ENCODE assay signal across 8 cellular contexts in the genomic region with DNA sequence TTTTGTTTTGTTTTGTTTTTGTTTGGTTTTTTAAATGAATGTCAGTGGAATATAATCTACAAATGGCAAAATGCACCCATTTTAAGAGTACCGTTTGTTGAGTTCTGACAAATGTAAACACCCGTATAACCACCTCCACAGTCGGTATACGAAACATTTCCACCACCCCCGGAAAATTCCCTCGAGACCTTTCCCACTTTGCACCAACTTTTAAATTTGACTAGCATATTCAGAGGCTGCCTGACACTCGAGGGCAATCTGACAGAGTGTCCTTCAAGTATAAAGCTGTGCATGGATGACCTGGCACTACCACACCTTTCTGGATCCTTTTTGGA. TPM values are rescaled to one million over a fixed set of nuclear protein-coding genes. Genes with fewer than 3 reads are reported as not detected.
DNase-seq lines count a peak whose midpoint lies in the region; ATAC-seq, FAIRE-seq and TF ChIP-seq lines count a peak whose summit lies in the region.

No MANE protein-coding gene starts in this region.

- H3K4me1 Mint-ChIP-seq in activated CD4-positive, alpha-beta T cell treated with anti-CD3 and anti-CD28 coated beads for 36 hours: peaks cover 27% of the 10 kb centered on the region
- H3K4me1 Mint-ChIP-seq in activated CD8-positive, alpha-beta T cell treated with anti-CD3 and anti-CD28 coated beads, Interleukin-2, amount 10 ng/mL, durations not matched to agents 7 days and 5 days (ENCODE audit: low read depth): peaks cover 23% of the 10 kb centered on the region

- peak overlapping the region; percentile 92 for H3K4me3 Mint-ChIP-seq in activated CD4-positive, alpha-beta T cell treated with anti-CD3 and anti-CD28 coated beads for 36 hours
- peak overlapping the region; percentile 79 for H3K4me3 Mint-ChIP-seq in activated CD8-positive, alpha-beta T cell treated with anti-CD3 and anti-CD28 coated beads, Interleukin-2, amount 10 ng/mL, durations not matched to agents 7 days and 5 days

- H3K4me3 ChIP-seq in iPS-18c (ENCODE audit: insufficient read depth, low read depth, low read length) (peak overlapping the region; percentile 78; the same call in 1 of the 2 replicates), stomach (peak overlapping the region; percentile 61 to 84 (median 80))

- H3K4me1 ChIP-seq in stomach: peaks cover 38 to 58% (median 45%) of the 10 kb centered on the region in 4 donors

- no peaks in the 10 kb centered on the region for H3K36me3 ChIP-seq in stomach

- H3K27me3 Mint-ChIP-seq in activated CD4-positive, alpha-beta T cell treated with anti-CD3 and anti-CD28 coated beads for 36 hours: no peaks in the 10 kb centered on the region
- no peaks in the 10 kb centered on the region for H3K27me3 Mint-ChIP-seq in activated CD8-positive, alpha-beta T cell treated with anti-CD3 and anti-CD28 coated beads, Interleukin-2, amount 10 ng/mL, durations not matched to agents 7 days and 5 days (ENCODE audit: low read depth)

- H3K27me3 ChIP-seq in stomach: no peaks in the 10 kb centered on the region

- CTCF ChIA-PET in activated CD4-positive, alpha-beta T cell treated with anti-CD3 and anti-CD28 coated beads for 36 hours (lab: Charles Lee): interaction anchor here (1.0 to 11.5 kb wide), 10 partner anchors 10 to 187 kb away, joined by 3 to 270 read pairs (median 4); no protein-coding TSS in a partner anchor
- CTCF ChIA-PET in activated CD8-positive, alpha-beta T cell treated with anti-CD3 and anti-CD28 coated beads, Interleukin-2, amount 10 ng/mL, durations not matched to agents 7 days and 5 days (lab: Charles Lee): interaction anchor here (1.0 to 12.6 kb wide), 19 partner anchors 11 to 194 kb away, joined by 3 to 290 read pairs (median 22); a partner anchor contains a TSS

- no peaks in the 10 kb centered on the region for H3K9me3 ChIP-seq in iPS-18c (ENCODE audit: control insufficient read depth, insufficient read depth, low read length)
- no peaks in the 10 kb centered on the region for H3K9me3 ChIP-seq in stomach

- peak overlapping the region; percentile 26 for H3K27ac Mint-ChIP-seq in activated CD4-positive, alpha-beta T cell treated with anti-CD3 and anti-CD28 coated beads for 36 hours
- peak overlapping the region; percentile 71 for H3K27ac Mint-ChIP-seq in activated CD8-positive, alpha-beta T cell treated with anti-CD3 and anti-CD28 coated beads, Interleukin-2, amount 10 ng/mL, durations not matched to agents 7 days and 5 days

- H3K9me3 Mint-ChIP-seq in activated CD4-positive, alpha-beta T cell treated with anti-CD3 and anti-CD28 coated beads for 36 hours (ENCODE audit: low read depth): no peaks in the 10 kb centered on the region
- no peaks in the 10 kb centered on the region for H3K9me3 Mint-ChIP-seq in activated CD8-positive, alpha-beta T cell treated with anti-CD3 and anti-CD28 coated beads, Interleukin-2, amount 10 ng/mL, durations not matched to agents 7 days and 5 days (ENCODE audit: insufficient read depth)

- H3K27ac ChIP-seq in stomach (peak overlapping the region in 2 of 5 donors; percentile 78 to 82), caudate nucleus (ENCODE audit: low read depth, low read length) (no peak overlapping the region)

- TF ChIP-seq EP300 in stomach (IDR thresholded peaks at IDR 0.05): no peak

- H3K36me3 Mint-ChIP-seq in activated CD4-positive, alpha-beta T cell treated with anti-CD3 and anti-CD28 coated beads for 36 hours (ENCODE audit: low read depth): no peaks in the 10 kb centered on the region
- H3K36me3 Mint-ChIP-seq in activated CD8-positive, alpha-beta T cell treated with anti-CD3 and anti-CD28 coated beads, Interleukin-2, amount 10 ng/mL, durations not matched to agents 7 days and 5 days (ENCODE audit: low read depth): peaks cover 28% of the 10 kb centered on the region

- 22 to 47% (median 40%) methylated on average over 7 of the region's 7 CpGs for WGBS in stomach, 5 donors

- TF ChIP-seq POLR2A in stomach (IDR thresholded peaks at IDR 0.05) (no peak), GM12892 (IDR thresholded peaks at IDR 0.05; ENCODE audit: low read depth, low read length) (no peak)

- TF ChIP-seq CTCF in stomach (IDR thresholded peaks at IDR 0.05): no peak

- POLR2A ChIA-PET in activated CD4-positive, alpha-beta T cell treated with anti-CD3 and anti-CD28 coated beads for 36 hours (lab: Charles Lee): no interaction called here
- POLR2A ChIA-PET in activated CD8-positive, alpha-beta T cell treated with anti-CD3 and anti-CD28 coated beads, Interleukin-2, amount 10 ng/mL, durations not matched to agents 7 days and 5 days (lab: Charles Lee): interaction anchor here (0.9 to 10.9 kb wide), 9 partner anchors 16 to 115 kb away, joined by 3 to 309 read pairs (median 9); no protein-coding TSS in a partner anchor

- no peak for DNase-seq in activated CD4-positive, alpha-beta T cell treated with anti-CD3 and anti-CD28 coated beads for 36 hours
- no peak for DNase-seq in activated CD4-positive, alpha-beta T cell treated with anti-CD3 and anti-CD28 coated beads for 1 hour
- no peak for DNase-seq in activated CD8-positive, alpha-beta T cell treated with anti-CD3 and anti-CD28 coated beads, Interleukin-2, amount 10 ng/mL, durations not matched to agents 7 days and 5 days
- DNase-seq in stomach (no peak), GM12892 (ENCODE audit: insufficient read length) (no peak), caudate nucleus (lab: John Stamatoyannopoulos, UW) (no peak), NCI-H2107 (lab: John Stamatoyannopoulos, UW) (no peak)

- ATAC-seq in activated CD4-positive, alpha-beta T cell treated with anti-CD3 and anti-CD28 coated beads for 36 hours: no peak
- no peak for ATAC-seq in activated CD8-positive, alpha-beta T cell treated with anti-CD3 and anti-CD28 coated beads, Interleukin-2, amount 10 ng/mL, durations not matched to agents 7 days and 5 days

- intact Hi-C loops in activated CD4-positive, alpha-beta T cell treated with anti-CD3 and anti-CD28 coated beads for 36 hours (cut with DNase I, micrococcal nuclease): loop anchor here (1.0 to 5.0 kb wide), 5 partner anchors 75 to 795 kb away; a partner anchor contains a TSS
- intact Hi-C loops in stomach (cut with DNase I; ENCODE audit: low total_unique reads): loop anchor here (5.0 kb wide), 2 partner anchors 100 to 185 kb away; no protein-coding TSS in a partner anchor

- no peak for FAIRE-seq in GM12892 (lab: Jason Lieb, UNC)

RNA-seq across cellular contexts. Expression of a gene that starts 0.6 kb away (rescaled TPM):
- total RNA-seq in activated CD4-positive, alpha-beta T cell treated with anti-CD3 and anti-CD28 coated beads for 36 hours: 10 to 100 TPM; 34.4 to 38.3 TPM
- total RNA-seq in activated CD8-positive, alpha-beta T cell treated with anti-CD3 and anti-CD28 coated beads, Interleukin-2, amount 10 ng/mL, durations not matched to agents 7 days and 5 days: 100 to 1,000 TPM in 1 of 2 experiments, 10 to 100 TPM in 1; 94.6 to 101 TPM
- 10 to 100 TPM in 4 of 5 donors, 1 to 10 TPM in 1; 6.2 to 23.8 (median 17.5) TPM for total RNA-seq in stomach
- 10 to 100 TPM in 1 of 3 donors, 1 to 10 TPM in 2; 8.2 to 12.7 (median 9.2) TPM for polyA plus RNA-seq in stomach
- 16.9 TPM for polyA plus RNA-seq in GM12892 (2012; ENCODE audit: missing spikeins)
